In the genomic region with DNA sequence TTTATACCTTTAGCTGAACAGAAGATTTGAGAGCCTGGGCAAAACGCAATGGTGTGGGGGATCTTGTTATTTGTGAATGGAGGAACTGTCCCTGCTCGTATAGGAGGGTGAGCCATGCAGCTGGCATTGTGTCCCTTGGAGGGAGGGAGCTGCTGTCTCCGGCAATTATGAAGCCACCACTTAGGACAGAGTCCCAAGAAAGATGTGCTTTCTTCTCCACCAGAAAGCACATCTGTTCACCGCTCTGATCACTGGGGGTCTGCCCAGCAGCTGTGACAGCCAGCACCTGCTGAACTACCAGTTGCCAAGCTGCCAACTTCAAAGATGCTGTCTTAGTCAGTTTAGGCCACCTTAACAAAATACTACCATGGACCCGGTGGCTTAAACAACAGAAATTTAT, we compare ENCODE assay signal across 17 cellular contexts.
A peak's percentile ranks its signal among the peaks of the same experiment; 100 is the strongest.
DNase-seq lines count a peak whose midpoint lies in the region; ATAC-seq, FAIRE-seq and TF ChIP-seq lines count a peak whose summit lies in the region.
"Had no signal": no experiment of that assay in that cellular context is flagged by ENCODE, and none has a peak within 500 bp of the region (broad histone marks: within the 10 kb centered on the region; RNA-seq: fewer than 3 reads in every experiment).

No MANE protein-coding gene starts in this region.

- intact Hi-C loops in A673 (cut with micrococcal nuclease; ENCODE audit: unreplicated experiment), result loop anchor here (2.0 kb wide), 2 partner anchors 183 to 1189 kb away; no protein-coding TSS in a partner anchor
- intact Hi-C loops in naive thymus-derived CD4-positive, alpha-beta T cell (cut with micrococcal nuclease), result loop anchor here in 1 of 2 donors (2.0 kb wide), 2 partner anchors 13 to 147 kb away; partner anchors contain the start of gene RHBDD1

- ATAC-seq in activated T-helper 17 cell treated with anti-CD3 and anti-CD28 coated beads, Interleukin-2, amount 50 U/mL, for 72 hours (replicated peaks), result no peak
- no peak for ATAC-seq in naive thymus-derived CD4-positive, alpha-beta T cell
- ATAC-seq in HG02798 (IDR thresholded peaks at IDR 0.05; ENCODE audit: poor library complexity, unreplicated experiment) (no peak), HG02938 (IDR thresholded peaks at IDR 0.05; ENCODE audit: unreplicated experiment) (no peak)

- no peaks in the 10 kb centered on the region for H3K9me3 Mint-ChIP-seq in activated T-helper 17 cell treated with anti-CD3 and anti-CD28 coated beads, Interleukin-2, amount 50 U/mL, for 72 hours
- H3K9me3 Mint-ChIP-seq in naive thymus-derived CD4-positive, alpha-beta T cell, result no peaks in the 10 kb centered on the region

- H3K4me1 ChIP-seq in A673 (ENCODE audit: insufficient read depth, low read length, poor library complexity, severe bottlenecking), result peaks cover 14% of the 10 kb centered on the region
- H3K4me1 ChIP-seq in naive thymus-derived CD4-positive, alpha-beta T cell (ENCODE audit: control insufficient read depth in 2 of 2, insufficient read depth in 2 of 2, low read length in 2 of 2), result peaks cover 0 to 7% of the 10 kb centered on the region in 2 donors

- H3K4me3 Mint-ChIP-seq in activated T-helper 17 cell treated with anti-CD3 and anti-CD28 coated beads, Interleukin-2, amount 50 U/mL, for 72 hours, result no peak overlapping the region
- no peak overlapping the region for H3K4me3 Mint-ChIP-seq in naive thymus-derived CD4-positive, alpha-beta T cell

- CTCF ChIA-PET in A673 (lab: Charles Lee), result no interaction called here
- CTCF ChIA-PET in naive thymus-derived CD4-positive, alpha-beta T cell (lab: Charles Lee), result interaction anchor here (2.2 kb wide), 1 partner anchor 181 kb away, joined by 5 read pairs; no protein-coding TSS in a partner anchor

- FAIRE-seq in GM12891 (lab: Jason Lieb, UNC), result peak; percentile 38
- FAIRE-seq: astrocyte, D721Med had no signal

- no peaks in the 10 kb centered on the region for H3K27me3 ChIP-seq in A673 (replicated peaks; ENCODE audit: insufficient read depth, low read depth, low read length, poor library complexity)
- no peaks in the 10 kb centered on the region for H3K27me3 ChIP-seq in naive thymus-derived CD4-positive, alpha-beta T cell (ENCODE audit: control insufficient read depth in 2 of 2, insufficient read depth in 2 of 2, low read length in 2 of 2)
- H3K27me3 ChIP-seq: esophagus muscularis mucosa, heart left ventricle, neutrophil had no signal

- H3K27ac Mint-ChIP-seq in activated T-helper 17 cell treated with anti-CD3 and anti-CD28 coated beads, Interleukin-2, amount 50 U/mL, for 72 hours, result peak overlapping the region; percentile 73
- peak overlapping the region in 7 of 9 donors; percentile 8 to 76 (median 18) for H3K27ac Mint-ChIP-seq in naive thymus-derived CD4-positive, alpha-beta T cell

- H3K4me1 Mint-ChIP-seq in activated T-helper 17 cell treated with anti-CD3 and anti-CD28 coated beads, Interleukin-2, amount 50 U/mL, for 72 hours, result peaks cover 10% of the 10 kb centered on the region
- H3K4me1 Mint-ChIP-seq in naive thymus-derived CD4-positive, alpha-beta T cell, result peaks cover 5 to 33% (median 30%) of the 10 kb centered on the region in 7 donors

- peaks cover 1% of the 10 kb centered on the region for H3K36me3 Mint-ChIP-seq in activated T-helper 17 cell treated with anti-CD3 and anti-CD28 coated beads, Interleukin-2, amount 50 U/mL, for 72 hours (ENCODE audit: low read depth)
- peaks cover 0 to 12% (median 4%) of the 10 kb centered on the region in 5 donors for H3K36me3 Mint-ChIP-seq in naive thymus-derived CD4-positive, alpha-beta T cell

- H3K27ac ChIP-seq in A673 (ENCODE audit: low read depth, low read length, poor library complexity, severe bottlenecking), result peak overlapping the region; percentile 15
- no peak overlapping the region for H3K27ac ChIP-seq in naive thymus-derived CD4-positive, alpha-beta T cell (ENCODE audit: low read depth, low read length)
- H3K27ac ChIP-seq: heart left ventricle, KMS-11, neutrophil had no signal

- POLR2A ChIA-PET in A673 (lab: Charles Lee; ENCODE audit: low non-redundant PET), result no interaction called here
- POLR2A ChIA-PET in naive thymus-derived CD4-positive, alpha-beta T cell (lab: Charles Lee), result no interaction called here

- no peak for TF ChIP-seq CTCF in A673 (conservative IDR thresholded peaks at IDR 0.05; ENCODE audit: low read depth, low read length)

- TF ChIP-seq POLR2A in GM12891 (IDR thresholded peaks at IDR 0.05; ENCODE audit: low read depth, low read length), result no peak

- DNase-seq in A673 (ENCODE audit: low spot score) (no peak), GM12891 (ENCODE audit: insufficient read length, low spot score) (no peak), SK-N-DZ (ENCODE audit: low spot score) (no peak), HPDE6-E6E7 (ENCODE audit: extremely low spot score) (no peak)
- DNase-seq in naive thymus-derived CD4-positive, alpha-beta T cell, result no peak
- DNase-seq: activated gamma-delta T cell, heart left ventricle, NCI-H1436, NCI-H2227 treated with DMSO at 0.1 percent for 48 hours had no signal

- no TSS peak for BruUV-seq in A673 (replicated peaks; lab: Mats Ljungman, UMichigan)

- no peaks in the 10 kb centered on the region for H3K9me3 ChIP-seq in A673 (ENCODE audit: low read depth, low read length, poor library complexity, severe bottlenecking)
- H3K9me3 ChIP-seq in naive thymus-derived CD4-positive, alpha-beta T cell (ENCODE audit: control insufficient read depth in 2 of 3, low read length in 3 of 3), result no peaks in the 10 kb centered on the region
- H3K9me3 ChIP-seq: esophagus muscularis mucosa, heart left ventricle, neutrophil had no signal

- no peaks in the 10 kb centered on the region for H3K27me3 Mint-ChIP-seq in activated T-helper 17 cell treated with anti-CD3 and anti-CD28 coated beads, Interleukin-2, amount 50 U/mL, for 72 hours
- no peaks in the 10 kb centered on the region for H3K27me3 Mint-ChIP-seq in naive thymus-derived CD4-positive, alpha-beta T cell

- no peak overlapping the region for H3K4me3 ChIP-seq in A673 (ENCODE audit: low read depth, low read length, poor library complexity, severe bottlenecking)
- H3K4me3 ChIP-seq in naive thymus-derived CD4-positive, alpha-beta T cell (ENCODE audit: low read length), result no peak overlapping the region
- H3K4me3 ChIP-seq: esophagus muscularis mucosa, heart left ventricle had no signal

- H3K36me3 ChIP-seq in A673 (ENCODE audit: insufficient read depth, low read length, poor library complexity, severe bottlenecking), result no peaks in the 10 kb centered on the region
- no peaks in the 10 kb centered on the region for H3K36me3 ChIP-seq in naive thymus-derived CD4-positive, alpha-beta T cell (ENCODE audit: control insufficient read depth in 2 of 3, insufficient read depth in 3 of 3, low read length in 3 of 3)
- H3K36me3 ChIP-seq: esophagus muscularis mucosa, heart left ventricle, neutrophil had no signal

TF ChIP-seq in GM12891, 5 proteins besides CTCF, POLR2A, EP300 and RAD21:
- TF ChIP-seq SPI1 (IDR thresholded peaks at IDR 0.05; ENCODE audit: low read depth, low read length) (no peak), POLR2AphosphoS5 (IDR thresholded peaks at IDR 0.05; ENCODE audit: low read depth, low read length) (no peak), PAX5 (IDR thresholded peaks at IDR 0.05; ENCODE audit: insufficient read depth, low read length, severe bottlenecking) (no peak), POU2F2 (IDR thresholded peaks at IDR 0.05; ENCODE audit: low read depth, low read length) (no peak), TAF1 (IDR thresholded peaks at IDR 0.05; ENCODE audit: low read depth, low read length) (no peak)
